8 cellular contexts compared by ENCODE assay signal in the genomic region with DNA sequence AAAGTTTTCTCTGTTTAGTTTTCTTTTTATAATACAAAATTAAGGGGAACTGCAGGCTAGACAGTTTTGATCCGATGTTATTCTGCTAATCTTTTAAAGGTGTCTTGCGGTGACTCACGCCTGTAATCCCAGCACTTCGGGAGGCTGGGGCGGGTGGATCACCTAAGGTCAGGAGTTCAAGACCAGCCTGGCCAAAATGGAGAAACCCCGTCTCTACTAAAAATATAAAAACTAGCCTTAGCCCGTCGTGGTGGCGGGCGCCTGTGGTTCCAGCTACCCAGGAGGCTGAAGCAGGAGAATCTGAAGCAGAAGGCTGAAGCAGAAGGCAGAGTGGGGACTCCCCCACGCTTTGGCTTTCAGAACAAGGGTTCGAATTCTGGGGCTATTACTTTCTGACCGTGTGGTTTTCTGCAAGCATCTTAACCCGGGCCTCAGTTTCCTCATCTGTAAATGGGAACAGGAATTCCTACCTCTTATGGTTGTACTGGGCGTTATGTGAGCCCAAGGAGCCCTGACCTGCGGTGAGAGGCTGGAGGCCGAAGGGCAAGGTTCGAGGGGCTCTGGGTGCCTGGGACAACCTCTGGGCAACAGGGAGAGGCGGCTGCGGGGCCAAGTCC. TPM values are rescaled to one million over a fixed set of nuclear protein-coding genes. Genes with fewer than 3 reads are reported as not detected.
DNase-seq lines count a peak whose midpoint lies in the region; ATAC-seq, FAIRE-seq and TF ChIP-seq lines count a peak whose summit lies in the region.

No MANE protein-coding gene starts in this region.

- peak overlapping the region; percentile 84 for H2AFZ ChIP-seq in K562 (ENCODE audit: low read depth, low read length)

- H3K9me3 ChIP-seq in K562 (replicated peaks; ENCODE audit: control insufficient read depth, insufficient read depth, low read depth, low read length) (0 out of 2 replicates have a peak, but pooled peaks cover 3% of the 10 kb centered on the region), lower lobe of right lung (no peaks in the 10 kb centered on the region), upper lobe of left lung (no peaks in the 10 kb centered on the region)

- H3K4me1 Mint-ChIP-seq in activated naive CD4-positive, alpha-beta T cell treated with anti-CD3 and anti-CD28 coated beads for 36 hours (ENCODE audit: low read depth) = peaks cover 19% of the 10 kb centered on the region

- ATAC-seq in K562 = peak; percentile 14; the same call in 1 of the 3 replicates
- ATAC-seq in lower lobe of right lung = peak in 1 of 2 donors; percentile 10
- ATAC-seq in upper lobe of left lung (ENCODE audit: low FRiP score in 2 of 2) = no peak

- peaks cover 11% of the 10 kb centered on the region for H3K9me3 Mint-ChIP-seq in activated naive CD4-positive, alpha-beta T cell treated with anti-CD3 and anti-CD28 coated beads for 36 hours

- H4K20me1 ChIP-seq in K562 (replicated peaks; ENCODE audit: control insufficient read depth, insufficient read depth, low read length) = no peaks in the 10 kb centered on the region

- no peaks in the 10 kb centered on the region for H3K27me3 Mint-ChIP-seq in activated naive CD4-positive, alpha-beta T cell treated with anti-CD3 and anti-CD28 coated beads for 36 hours (ENCODE audit: low read depth)

- peak overlapping the region; percentile 96 for H3K27ac Mint-ChIP-seq in activated naive CD4-positive, alpha-beta T cell treated with anti-CD3 and anti-CD28 coated beads for 36 hours

- H3K4me2 ChIP-seq in K562 (ENCODE audit: insufficient read depth, low read length) = peak overlapping the region; percentile 88

- TF ChIP-seq POLR2A in K562 (conservative IDR thresholded peaks at IDR 0.05) = no peak
- no peak for TF ChIP-seq POLR2A in upper lobe of left lung (IDR thresholded peaks at IDR 0.05)

- POLR2A ChIA-PET in K562 (lab: Yijun Ruan, JAX) = interaction anchor here (0.6 to 3.3 kb wide), 10 partner anchors 8 to 963 kb away, joined by 3 to 12 read pairs (median 4); no protein-coding TSS in a partner anchor

- WGBS in K562 (ENCODE audit: insufficient coverage, low coverage, missing lambda C conversion rate) = under 1% methylated on average over 18 of the region's 20 CpGs
- 50 to 80% methylated on average over 12 to 20 of the region's 20 CpGs for WGBS in upper lobe of left lung, 2 donors

- CTCF ChIA-PET in activated naive CD4-positive, alpha-beta T cell treated with anti-CD3 and anti-CD28 coated beads for 36 hours (lab: Charles Lee) = interaction anchor here (1.0 kb wide), 1 partner anchor 23 kb away, joined by 6 read pairs; no protein-coding TSS in a partner anchor
- CTCF ChIA-PET in K562 (lab: Yijun Ruan, JAX; ENCODE audit: low intra/inter-chr PET ratio) = interaction anchor here (3.6 kb wide), 1 partner anchor 86 kb away, joined by 19 read pairs; no protein-coding TSS in a partner anchor

- no peak for TF ChIP-seq RAD21 in K562 (CRISPR knock-in tag; conservative IDR thresholded peaks at IDR 0.05 in 1 of 2, IDR thresholded peaks at IDR 0.05 in 1 of 2)

- no TSS peak for BruUV-seq in K562 (replicated peaks; lab: Mats Ljungman, UMichigan)

- intact Hi-C loops in activated naive CD4-positive, alpha-beta T cell treated with anti-CD3 and anti-CD28 coated beads for 36 hours (cut with micrococcal nuclease) = loop anchor here (2.0 kb wide), 1 partner anchor 74 kb away; no protein-coding TSS in a partner anchor
- intact Hi-C loops in K562 (cut with micrococcal nuclease) (loop anchor here (10.0 kb wide), 1 partner anchor 270 kb away; a partner anchor contains a TSS), lower lobe of right lung (cut with DNase I) (no loop called here)

- H3K27me3 ChIP-seq in K562 (ENCODE audit: control insufficient read depth in 2 of 2, insufficient read depth in 2 of 2, low read length in 2 of 2) (no peaks in the 10 kb centered on the region), lower lobe of right lung (ENCODE audit: low read depth) (no peaks in the 10 kb centered on the region), upper lobe of left lung (no peaks in the 10 kb centered on the region)

- peaks cover 17% of the 10 kb centered on the region for H3K79me2 ChIP-seq in K562 (ENCODE audit: control insufficient read depth, insufficient read depth, low read length)

- peak overlapping the region; percentile 89 to 100 for H3K9ac ChIP-seq in K562 (ENCODE audit: insufficient read depth in 1 of 2, low read depth in 2 of 2, low read length in 2 of 2)

- no peaks in the 10 kb centered on the region for H3K9me1 ChIP-seq in K562 (ENCODE audit: control insufficient read depth, insufficient read depth, low read length)

- in situ Hi-C loops in K562 (cut with MboI) = no loop called here

- H3K4me1 ChIP-seq in K562 (replicated peaks in 1 of 2; ENCODE audit: control insufficient read depth in 2 of 2, insufficient read depth in 2 of 2, low read length in 2 of 2) (peaks cover 10 to 34% of the 10 kb centered on the region in 2 experiments; a peak in 3 of 5 replicates), lower lobe of right lung (peaks cover 19% of the 10 kb centered on the region), upper lobe of left lung (peaks cover 13 to 25% (median 20%) of the 10 kb centered on the region in 4 donors)

- DNase-seq in activated naive CD4-positive, alpha-beta T cell treated with anti-CD3 and anti-CD28 coated beads for 36 hours = no peak
- no peak for DNase-seq in activated naive CD4-positive, alpha-beta T cell (lab: John Stamatoyannopoulos, UW)
- DNase-seq in K562 (ENCODE audit: extremely low read depth in 1 of 4, low spot score in 3 of 4) (peak in 1 of 4 experiments; percentile 39), lower lobe of right lung (no peak), upper lobe of left lung (no peak), dermis blood vessel endothelial cell (no peak), frontal cortex (ENCODE audit: low spot score in 2 of 2) (no peak), NK-92 (lab: John Stamatoyannopoulos, UW; ENCODE audit: unreplicated experiment) (no peak)

- peaks cover 18% of the 10 kb centered on the region for H3K36me3 Mint-ChIP-seq in activated naive CD4-positive, alpha-beta T cell treated with anti-CD3 and anti-CD28 coated beads for 36 hours (ENCODE audit: low read depth)

- H3K36me3 ChIP-seq in K562 (ENCODE audit: control insufficient read depth, insufficient read depth, low read length) = peaks cover 12% of the 10 kb centered on the region; the same call in 1 of the 3 replicates
- no peaks in the 10 kb centered on the region for H3K36me3 ChIP-seq in lower lobe of right lung
- no peaks in the 10 kb centered on the region for H3K36me3 ChIP-seq in upper lobe of left lung

- TF ChIP-seq CTCF in K562 (IDR thresholded peaks at IDR 0.05 in 2 of 3, conservative IDR thresholded peaks at IDR 0.05 in 1 of 3; ENCODE audit: insufficient read depth in 2 of 3, low read depth in 1 of 3, low read length in 3 of 3) (no peak), lower lobe of right lung (IDR thresholded peaks at IDR 0.05) (no peak), upper lobe of left lung (IDR thresholded peaks at IDR 0.05) (no peak)

- H3K4me3 Mint-ChIP-seq in activated naive CD4-positive, alpha-beta T cell treated with anti-CD3 and anti-CD28 coated beads for 36 hours = peak overlapping the region; percentile 91

- TF ChIP-seq EP300 in K562 (IDR thresholded peaks at IDR 0.05; ENCODE audit: low read length) = no peak
- TF ChIP-seq EP300 in upper lobe of left lung (IDR thresholded peaks at IDR 0.05) = no peak

- FAIRE-seq in K562 (lab: Jason Lieb, UNC) (peak; percentile 75), frontal cortex (lab: Jason Lieb, UNC) (no peak)

- H3K4me3 ChIP-seq in K562 = peak overlapping the region; percentile 67
- peak overlapping the region; percentile 89 for H3K4me3 ChIP-seq in lower lobe of right lung
- peak overlapping the region; percentile 68 to 97 (median 76) for H3K4me3 ChIP-seq in upper lobe of left lung

- H3K27ac ChIP-seq in K562 (ENCODE audit: extremely low read depth, low read depth, low read length) (peak overlapping the region; percentile 86), lower lobe of right lung (peak overlapping the region; percentile 88), upper lobe of left lung (peak overlapping the region; percentile 83 to 91 (median 89))

RNA-seq across cellular contexts. Expression of a gene that starts 1.2 kb away (rescaled TPM):
- 10 to 100 TPM; 25.5 to 30.0 TPM for total RNA-seq in activated naive CD4-positive, alpha-beta T cell treated with anti-CD3 and anti-CD28 coated beads for 36 hours
- 32.2 and 108 TPM in 2 replicates for total RNA-seq in K562 (2011; cell fraction: chromatin; rRNA removed; ENCODE audit: low replicate concordance)
- 85.9 and 107 TPM in 2 replicates for total RNA-seq in K562 (2011; cell fraction: nucleolus; rRNA removed)
- total RNA-seq in K562 (2011; cell fraction: nucleoplasm; rRNA removed) = 35.6 and 47.7 TPM in 2 replicates
- 41.7 and 49.9 TPM in 2 replicates for total RNA-seq in K562 (2014; rRNA removed)
- 11.0 and 12.4 TPM in 2 replicates for total RNA-seq in K562 (2014; rRNA removed; fragmentation: Illumina TruSeq; extraction: Trizol)
- 16.2 and 19.2 TPM in 2 replicates for total RNA-seq in K562 (2015; rRNA removed; fragmentation: Illumina TruSeq; extraction: Trizol)
- 50.2 and 52.6 TPM in 2 replicates for total RNA-seq in K562 (2021)
- polyA plus RNA-seq in K562 (2011; rRNA removed) = 21.9 and 35.8 TPM in 2 replicates
- polyA plus RNA-seq in K562 (2011; cell fraction: cytosol; rRNA removed) = 23.3 and 42.8 TPM in 2 replicates
- 157 and 196 TPM in 2 replicates for polyA plus RNA-seq in K562 (2011; cell fraction: nucleus; rRNA removed)
- polyA plus RNA-seq in K562 (2012) = 32.5 and 46.3 TPM in 2 replicates
- 34.2 and 55.7 TPM in 2 replicates for polyA plus RNA-seq in K562 (2014; fragmentation: Illumina TruSeq; extraction: Trizol)
- polyA plus RNA-seq in K562 (2014; fragmentation: Nextera tagmentation; extraction: Ambion mirVana) = 1 to 10 TPM; 1.2 to 2.6 TPM
- 39.6 and 48.0 TPM in 2 replicates for polyA plus RNA-seq in K562 (2014; rRNA removed)
- polyA minus RNA-seq in K562 (2011; rRNA and poly(A)+ RNA removed) = 9.4 and 10.4 TPM in 2 replicates
- 17.7 and 29.2 TPM in 2 replicates for polyA minus RNA-seq in K562 (2011; cell fraction: cytosol; rRNA and poly(A)+ RNA removed)
- polyA minus RNA-seq in K562 (2011; cell fraction: nucleus; rRNA and poly(A)+ RNA removed) = 35.1 and 38.8 TPM in 2 replicates
- 18.0 TPM for total RNA-seq in lower lobe of right lung
- 10 to 100 TPM; 19.6 to 26.6 (median 21.5) TPM for total RNA-seq in upper lobe of left lung
- 26.2 and 48.3 TPM in 2 replicates for total RNA-seq in dermis blood vessel endothelial cell
- total RNA-seq in frontal cortex = 34.6 TPM

RNA-seq across cellular contexts. Expression of a gene that starts 39.8 kb away (rescaled TPM):
- total RNA-seq in activated naive CD4-positive, alpha-beta T cell treated with anti-CD3 and anti-CD28 coated beads for 36 hours = under 1 TPM in 1 of 2 experiments, not detected in 1; 0.49 TPM
- total RNA-seq in K562 (2011; cell fraction: chromatin; rRNA removed; ENCODE audit: low replicate concordance) = 0.90 and 1.9 TPM in 2 replicates
- total RNA-seq in K562 (2011; cell fraction: nucleolus; rRNA removed) = not detected in 2 replicates
- total RNA-seq in K562 (2011; cell fraction: nucleoplasm; rRNA removed) = 0.15 TPM in 1 of 2 replicates, not detected in the other
- total RNA-seq in K562 (2014; rRNA removed) (0.09 TPM in 1 of 2 replicates, not detected in the other), K562 (2014; rRNA removed; fragmentation: Illumina TruSeq; extraction: Trizol) (0.04 TPM in 1 of 2 replicates, not detected in the other), K562 (2015; rRNA removed; fragmentation: Illumina TruSeq; extraction: Trizol) (0.19 and 0.33 TPM in 2 replicates), K562 (2021) (0.22 and 0.24 TPM in 2 replicates), lower lobe of right lung (4.3 TPM), upper lobe of left lung (10 to 100 TPM in 2 of 6 donors, 1 to 10 TPM in 4; 1.2 to 15.9 (median 7.8) TPM), dermis blood vessel endothelial cell (0.09 TPM in 1 of 2 replicates, not detected in the other), frontal cortex (under 0.01 TPM)
- polyA plus RNA-seq in K562 (2011; rRNA removed) (0.13 and 0.53 TPM in 2 replicates), K562 (2014; fragmentation: Illumina TruSeq; extraction: Trizol) (0.12 and 0.29 TPM in 2 replicates), K562 (2014; fragmentation: Nextera tagmentation; extraction: Ambion mirVana) (not detected), K562 (2014; rRNA removed) (not detected in 2 replicates)
- 0.07 and 0.40 TPM in 2 replicates for polyA plus RNA-seq in K562 (2011; cell fraction: cytosol; rRNA removed)
- polyA plus RNA-seq in K562 (2011; cell fraction: nucleus; rRNA removed) = 0.65 and 1.0 TPM in 2 replicates
- 0.51 and 1.4 TPM in 2 replicates for polyA plus RNA-seq in K562 (2012)
- 0.35 and 0.69 TPM in 2 replicates for polyA minus RNA-seq in K562 (2011; rRNA and poly(A)+ RNA removed)
- polyA minus RNA-seq in K562 (2011; cell fraction: cytosol; rRNA and poly(A)+ RNA removed) = not detected in 2 replicates
- polyA minus RNA-seq in K562 (2011; cell fraction: nucleus; rRNA and poly(A)+ RNA removed) = 0.27 and 0.67 TPM in 2 replicates
